In genomic region chr2:134917958-134918517, GRCh38 we compare ENCODE assay signal across 1 cellular context.
TF ChIP-seq lines count a peak whose summit lies in the region.

No MANE protein-coding gene starts in this region.

TF ChIP-seq in K562, 482 proteins besides CTCF, POLR2A, EP300 and RAD21 (continued from another document and continues in another):
- no peak for TF ChIP-seq NR3C1 (CRISPR knock-in tag; IDR thresholded peaks at IDR 0.05)
- no peak for TF ChIP-seq ZNF217 (CRISPR knock-in tag; IDR thresholded peaks at IDR 0.05)
- no peak for TF ChIP-seq MCM7 (IDR thresholded peaks at IDR 0.05)
- TF ChIP-seq HDAC1 (IDR thresholded peaks at IDR 0.05), result no peak
- no peak for TF ChIP-seq PHTF2 (CRISPR knock-in tag; IDR thresholded peaks at IDR 0.05)
- TF ChIP-seq SMARCB1 (IDR thresholded peaks at IDR 0.05; ENCODE audit: insufficient read length, low read depth), result no peak
- TF ChIP-seq CEBPZ (IDR thresholded peaks at IDR 0.05; ENCODE audit: borderline replicate concordance, low read depth, low read length), result no peak
- TF ChIP-seq, protein P1, sequence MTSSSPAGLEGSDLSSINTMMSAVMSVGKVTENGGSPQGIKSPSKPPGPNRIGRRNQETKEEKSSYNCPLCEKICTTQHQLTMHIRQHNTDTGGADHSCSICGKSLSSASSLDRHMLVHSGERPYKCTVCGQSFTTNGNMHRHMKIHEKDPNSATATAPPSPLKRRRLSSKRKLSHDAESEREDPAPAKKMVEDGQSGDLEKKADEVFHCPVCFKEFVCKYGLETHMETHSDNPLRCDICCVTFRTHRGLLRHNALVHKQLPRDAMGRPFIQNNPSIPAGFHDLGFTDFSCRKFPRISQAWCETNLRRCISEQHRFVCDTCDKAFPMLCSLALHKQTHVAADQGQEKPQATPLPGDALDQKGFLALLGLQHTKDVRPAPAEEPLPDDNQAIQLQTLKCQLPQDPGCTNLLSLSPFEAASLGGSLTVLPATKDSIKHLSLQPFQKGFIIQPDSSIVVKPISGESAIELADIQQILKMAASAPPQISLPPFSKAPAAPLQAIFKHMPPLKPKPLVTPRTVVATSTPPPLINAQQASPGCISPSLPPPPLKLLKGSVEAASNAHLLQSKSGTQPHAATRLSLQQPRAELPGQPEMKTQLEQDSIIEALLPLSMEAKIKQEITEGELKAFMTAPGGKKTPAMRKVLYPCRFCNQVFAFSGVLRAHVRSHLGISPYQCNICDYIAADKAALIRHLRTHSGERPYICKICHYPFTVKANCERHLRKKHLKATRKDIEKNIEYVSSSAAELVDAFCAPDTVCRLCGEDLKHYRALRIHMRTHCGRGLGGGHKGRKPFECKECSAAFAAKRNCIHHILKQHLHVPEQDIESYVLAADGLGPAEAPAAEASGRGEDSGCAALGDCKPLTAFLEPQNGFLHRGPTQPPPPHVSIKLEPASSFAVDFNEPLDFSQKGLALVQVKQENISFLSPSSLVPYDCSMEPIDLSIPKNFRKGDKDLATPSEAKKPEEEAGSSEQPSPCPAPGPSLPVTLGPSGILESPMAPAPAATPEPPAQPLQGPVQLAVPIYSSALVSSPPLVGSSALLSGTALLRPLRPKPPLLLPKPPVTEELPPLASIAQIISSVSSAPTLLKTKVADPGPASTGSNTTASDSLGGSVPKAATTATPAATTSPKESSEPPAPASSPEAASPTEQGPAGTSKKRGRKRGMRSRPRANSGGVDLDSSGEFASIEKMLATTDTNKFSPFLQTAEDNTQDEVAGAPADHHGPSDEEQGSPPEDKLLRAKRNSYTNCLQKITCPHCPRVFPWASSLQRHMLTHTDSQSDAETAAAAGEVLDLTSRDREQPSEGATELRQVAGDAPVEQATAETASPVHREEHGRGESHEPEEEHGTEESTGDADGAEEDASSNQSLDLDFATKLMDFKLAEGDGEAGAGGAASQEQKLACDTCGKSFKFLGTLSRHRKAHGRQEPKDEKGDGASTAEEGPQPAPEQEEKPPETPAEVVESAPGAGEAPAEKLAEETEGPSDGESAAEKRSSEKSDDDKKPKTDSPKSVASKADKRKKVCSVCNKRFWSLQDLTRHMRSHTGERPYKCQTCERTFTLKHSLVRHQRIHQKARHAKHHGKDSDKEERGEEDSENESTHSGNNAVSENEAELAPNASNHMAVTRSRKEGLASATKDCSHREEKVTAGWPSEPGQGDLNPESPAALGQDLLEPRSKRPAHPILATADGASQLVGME (CRISPR knock-in tag; IDR thresholded peaks at IDR 0.05), result no peak
- TF ChIP-seq TFAM (CRISPR knock-in tag; conservative IDR thresholded peaks at IDR 0.05), result no peak
- no peak for TF ChIP-seq FIP1L1 (IDR thresholded peaks at IDR 0.05; ENCODE audit: low read depth, low read length, poor library complexity, severe bottlenecking)
- TF ChIP-seq BCL6 (CRISPR knock-in tag; IDR thresholded peaks at IDR 0.05), result no peak
- TF ChIP-seq ZNF79 (CRISPR knock-in tag; IDR thresholded peaks at IDR 0.05; ENCODE audit: low read depth), result no peak
- TF ChIP-seq ARNT (IDR thresholded peaks at IDR 0.05), result no peak
- TF ChIP-seq, protein P2, sequence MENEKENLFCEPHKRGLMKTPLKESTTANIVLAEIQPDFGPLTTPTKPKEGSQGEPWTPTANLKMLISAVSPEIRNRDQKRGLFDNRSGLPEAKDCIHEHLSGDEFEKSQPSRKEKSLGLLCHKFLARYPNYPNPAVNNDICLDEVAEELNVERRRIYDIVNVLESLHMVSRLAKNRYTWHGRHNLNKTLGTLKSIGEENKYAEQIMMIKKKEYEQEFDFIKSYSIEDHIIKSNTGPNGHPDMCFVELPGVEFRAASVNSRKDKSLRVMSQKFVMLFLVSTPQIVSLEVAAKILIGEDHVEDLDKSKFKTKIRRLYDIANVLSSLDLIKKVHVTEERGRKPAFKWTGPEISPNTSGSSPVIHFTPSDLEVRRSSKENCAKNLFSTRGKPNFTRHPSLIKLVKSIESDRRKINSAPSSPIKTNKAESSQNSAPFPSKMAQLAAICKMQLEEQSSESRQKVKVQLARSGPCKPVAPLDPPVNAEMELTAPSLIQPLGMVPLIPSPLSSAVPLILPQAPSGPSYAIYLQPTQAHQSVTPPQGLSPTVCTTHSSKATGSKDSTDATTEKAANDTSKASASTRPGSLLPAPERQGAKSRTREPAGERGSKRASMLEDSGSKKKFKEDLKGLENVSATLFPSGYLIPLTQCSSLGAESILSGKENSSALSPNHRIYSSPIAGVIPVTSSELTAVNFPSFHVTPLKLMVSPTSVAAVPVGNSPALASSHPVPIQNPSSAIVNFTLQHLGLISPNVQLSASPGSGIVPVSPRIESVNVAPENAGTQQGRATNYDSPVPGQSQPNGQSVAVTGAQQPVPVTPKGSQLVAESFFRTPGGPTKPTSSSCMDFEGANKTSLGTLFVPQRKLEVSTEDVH (IDR thresholded peaks at IDR 0.05; ENCODE audit: low read depth, partially characterized antibody), result peak; percentile 18
- TF ChIP-seq HDAC8 (tag; IDR thresholded peaks at IDR 0.05), result no peak
- 0 out of 2 replicates have a peak, but pooled peaks have one; percentile 54 for TF ChIP-seq ZEB2 (IDR thresholded peaks at IDR 0.05)
- TF ChIP-seq, protein P3, sequence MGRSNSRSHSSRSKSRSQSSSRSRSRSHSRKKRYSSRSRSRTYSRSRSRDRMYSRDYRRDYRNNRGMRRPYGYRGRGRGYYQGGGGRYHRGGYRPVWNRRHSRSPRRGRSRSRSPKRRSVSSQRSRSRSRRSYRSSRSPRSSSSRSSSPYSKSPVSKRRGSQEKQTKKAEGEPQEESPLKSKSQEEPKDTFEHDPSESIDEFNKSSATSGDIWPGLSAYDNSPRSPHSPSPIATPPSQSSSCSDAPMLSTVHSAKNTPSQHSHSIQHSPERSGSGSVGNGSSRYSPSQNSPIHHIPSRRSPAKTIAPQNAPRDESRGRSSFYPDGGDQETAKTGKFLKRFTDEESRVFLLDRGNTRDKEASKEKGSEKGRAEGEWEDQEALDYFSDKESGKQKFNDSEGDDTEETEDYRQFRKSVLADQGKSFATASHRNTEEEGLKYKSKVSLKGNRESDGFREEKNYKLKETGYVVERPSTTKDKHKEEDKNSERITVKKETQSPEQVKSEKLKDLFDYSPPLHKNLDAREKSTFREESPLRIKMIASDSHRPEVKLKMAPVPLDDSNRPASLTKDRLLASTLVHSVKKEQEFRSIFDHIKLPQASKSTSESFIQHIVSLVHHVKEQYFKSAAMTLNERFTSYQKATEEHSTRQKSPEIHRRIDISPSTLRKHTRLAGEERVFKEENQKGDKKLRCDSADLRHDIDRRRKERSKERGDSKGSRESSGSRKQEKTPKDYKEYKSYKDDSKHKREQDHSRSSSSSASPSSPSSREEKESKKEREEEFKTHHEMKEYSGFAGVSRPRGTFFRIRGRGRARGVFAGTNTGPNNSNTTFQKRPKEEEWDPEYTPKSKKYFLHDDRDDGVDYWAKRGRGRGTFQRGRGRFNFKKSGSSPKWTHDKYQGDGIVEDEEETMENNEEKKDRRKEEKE (IDR thresholded peaks at IDR 0.05; ENCODE audit: borderline replicate concordance in 1 of 2, control insufficient read depth in 1 of 2, low read depth in 2 of 2, low read length in 1 of 2), result no peak
- TF ChIP-seq CCNT2 (IDR thresholded peaks at IDR 0.05; ENCODE audit: borderline replicate concordance, extremely low read depth, insufficient read length, low read depth, low read length), result no peak
- TF ChIP-seq ZNF695 (CRISPR knock-in tag; IDR thresholded peaks at IDR 0.05), result no peak
- TF ChIP-seq GATAD2B (IDR thresholded peaks at IDR 0.05; ENCODE audit: borderline replicate concordance), result no peak
- TF ChIP-seq MYBL2 (IDR thresholded peaks at IDR 0.05; ENCODE audit: low read depth), result no peak
- TF ChIP-seq MYBL2 (CRISPR knock-in tag; IDR thresholded peaks at IDR 0.05; ENCODE audit: borderline replicate concordance), result no peak
- TF ChIP-seq U2AF2 (optimal IDR thresholded peaks at IDR 0.05; ENCODE audit: low read depth, low read length), result no peak
- peak; percentile 85 for TF ChIP-seq PML (IDR thresholded peaks at IDR 0.05; ENCODE audit: low read length)
- no peak for TF ChIP-seq SMAD3 (CRISPR knock-in tag; conservative IDR thresholded peaks at IDR 0.05)
- TF ChIP-seq RERE (CRISPR knock-in tag; IDR thresholded peaks at IDR 0.05; ENCODE audit: borderline replicate concordance), result no peak
- TF ChIP-seq, protein P4, sequence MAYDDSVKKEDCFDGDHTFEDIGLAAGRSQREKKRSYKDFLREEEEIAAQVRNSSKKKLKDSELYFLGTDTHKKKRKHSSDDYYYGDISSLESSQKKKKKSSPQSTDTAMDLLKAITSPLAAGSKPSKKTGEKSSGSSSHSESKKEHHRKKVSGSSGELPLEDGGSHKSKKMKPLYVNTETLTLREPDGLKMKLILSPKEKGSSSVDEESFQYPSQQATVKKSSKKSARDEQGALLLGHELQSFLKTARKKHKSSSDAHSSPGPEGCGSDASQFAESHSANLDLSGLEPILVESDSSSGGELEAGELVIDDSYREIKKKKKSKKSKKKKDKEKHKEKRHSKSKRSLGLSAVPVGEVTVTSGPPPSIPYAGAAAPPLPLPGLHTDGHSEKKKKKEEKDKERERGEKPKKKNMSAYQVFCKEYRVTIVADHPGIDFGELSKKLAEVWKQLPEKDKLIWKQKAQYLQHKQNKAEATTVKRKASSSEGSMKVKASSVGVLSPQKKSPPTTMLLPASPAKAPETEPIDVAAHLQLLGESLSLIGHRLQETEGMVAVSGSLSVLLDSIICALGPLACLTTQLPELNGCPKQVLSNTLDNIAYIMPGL (CRISPR knock-in tag; IDR thresholded peaks at IDR 0.05), result no peak
- no peak for TF ChIP-seq ERF (CRISPR knock-in tag; IDR thresholded peaks at IDR 0.05)
- TF ChIP-seq, protein P5, sequence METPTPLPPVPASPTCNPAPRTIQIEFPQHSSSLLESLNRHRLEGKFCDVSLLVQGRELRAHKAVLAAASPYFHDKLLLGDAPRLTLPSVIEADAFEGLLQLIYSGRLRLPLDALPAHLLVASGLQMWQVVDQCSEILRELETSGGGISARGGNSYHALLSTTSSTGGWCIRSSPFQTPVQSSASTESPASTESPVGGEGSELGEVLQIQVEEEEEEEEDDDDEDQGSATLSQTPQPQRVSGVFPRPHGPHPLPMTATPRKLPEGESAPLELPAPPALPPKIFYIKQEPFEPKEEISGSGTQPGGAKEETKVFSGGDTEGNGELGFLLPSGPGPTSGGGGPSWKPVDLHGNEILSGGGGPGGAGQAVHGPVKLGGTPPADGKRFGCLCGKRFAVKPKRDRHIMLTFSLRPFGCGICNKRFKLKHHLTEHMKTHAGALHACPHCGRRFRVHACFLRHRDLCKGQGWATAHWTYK (CRISPR knock-in tag; IDR thresholded peaks at IDR 0.05), result peak; percentile 53; the same call in 1 of the 2 replicates
- no peak for TF ChIP-seq POLR3A (IDR thresholded peaks at IDR 0.05; ENCODE audit: borderline replicate concordance, extremely low read depth, insufficient read depth, insufficient read length)
- no peak for TF ChIP-seq ZBTB26 (CRISPR knock-in tag; IDR thresholded peaks at IDR 0.05)
- TF ChIP-seq ZNF174 (CRISPR knock-in tag; IDR thresholded peaks at IDR 0.05), result no peak
